In genomic region chr22:27802389-27803079, GRCh38 we compare ENCODE assay signal across 8 cellular contexts. TPM values are rescaled to one million over a fixed set of nuclear protein-coding genes. Genes with fewer than 3 reads are reported as not detected.
DNase-seq lines count a peak whose midpoint lies in the region; ATAC-seq and TF ChIP-seq lines count a peak whose summit lies in the region.

No MANE protein-coding gene starts in this region.

- no peak overlapping the region for H3K27ac Mint-ChIP-seq in activated CD4-positive, alpha-beta T cell treated with anti-CD3 and anti-CD28 coated beads, Interleukin-2, amount 10 ng/mL, durations not matched to agents 7 days and 5 days
- no peak overlapping the region for H3K27ac Mint-ChIP-seq in MCF 10A (ENCODE audit: low read depth, unreplicated experiment)

- H3K27me3 ChIP-seq in right lobe of liver (peaks cover 0 to 15% of the 10 kb centered on the region in 2 donors), thymus (ENCODE audit: control insufficient read depth, insufficient read depth) (peaks cover 37% of the 10 kb centered on the region)

- H3K27me3 Mint-ChIP-seq in activated CD4-positive, alpha-beta T cell treated with anti-CD3 and anti-CD28 coated beads, Interleukin-2, amount 10 ng/mL, durations not matched to agents 7 days and 5 days = peaks cover 27% of the 10 kb centered on the region
- H3K27me3 Mint-ChIP-seq in MCF 10A (ENCODE audit: insufficient read depth, unreplicated experiment) = no peaks in the 10 kb centered on the region

- CTCF ChIA-PET in activated CD4-positive, alpha-beta T cell treated with anti-CD3 and anti-CD28 coated beads, Interleukin-2, amount 10 ng/mL, durations not matched to agents 7 days and 5 days (lab: Charles Lee) = no interaction called here
- CTCF ChIA-PET in MCF 10A (lab: Yijun Ruan, JAX) = interaction anchor here (0.6 kb wide), 1 partner anchor 57 kb away, joined by 3 read pairs; no protein-coding TSS in a partner anchor

- DNase-seq in activated CD4-positive, alpha-beta T cell treated with anti-CD3 and anti-CD28 coated beads, Interleukin-2, amount 10 ng/mL, durations not matched to agents 7 days and 5 days = no peak
- no peak for DNase-seq in activated CD4-positive, alpha-beta T cell treated with anti-CD3 and anti-CD28 coated beads for 1 hour
- no peak for DNase-seq in MCF 10A (ENCODE audit: unreplicated experiment)
- DNase-seq in right lobe of liver = peak in 2 of 3 donors; percentile 30 to 58
- no peak for DNase-seq in NCI-H2107 treated with DMSO at 0.1 percent for 48 hours (lab: John Stamatoyannopoulos, UW; ENCODE audit: unreplicated experiment)
- no peak for DNase-seq in activated CD8-positive, alpha-beta memory T cell treated with anti-CD3 and anti-CD28 coated beads for 24 hours

- H3K27ac ChIP-seq in right lobe of liver (peak overlapping the region in 1 of 3 donors; percentile 15), thymus (ENCODE audit: low read depth) (no peak overlapping the region)

- H3K4me1 Mint-ChIP-seq in activated CD4-positive, alpha-beta T cell treated with anti-CD3 and anti-CD28 coated beads, Interleukin-2, amount 10 ng/mL, durations not matched to agents 7 days and 5 days = peaks cover 7% of the 10 kb centered on the region
- H3K4me1 Mint-ChIP-seq in MCF 10A (ENCODE audit: insufficient read depth, unreplicated experiment) = peaks cover 11% of the 10 kb centered on the region

- H3K9me3 ChIP-seq in right lobe of liver (no peaks in the 10 kb centered on the region), thymus (ENCODE audit: control insufficient read depth) (no peaks in the 10 kb centered on the region)

- ATAC-seq in right lobe of liver (peak; percentile 1 to 21 (median 11)), GM21576 (IDR thresholded peaks at IDR 0.05; ENCODE audit: unreplicated experiment) (no peak)

- no peaks in the 10 kb centered on the region for H3K36me3 ChIP-seq in right lobe of liver
- no peaks in the 10 kb centered on the region for H3K36me3 ChIP-seq in thymus (ENCODE audit: control insufficient read depth, insufficient read depth)

- H3K4me1 ChIP-seq in right lobe of liver (peaks cover 0 to 17% (median 7%) of the 10 kb centered on the region in 4 donors), thymus (ENCODE audit: control insufficient read depth, insufficient read depth, low read length) (peaks cover 4% of the 10 kb centered on the region)

- TF ChIP-seq CTCF in MCF 10A (IDR thresholded peaks at IDR 0.05; ENCODE audit: unreplicated experiment) (no peak), right lobe of liver (IDR thresholded peaks at IDR 0.05) (no peak)

- H3K9me3 Mint-ChIP-seq in activated CD4-positive, alpha-beta T cell treated with anti-CD3 and anti-CD28 coated beads, Interleukin-2, amount 10 ng/mL, durations not matched to agents 7 days and 5 days = no peaks in the 10 kb centered on the region
- H3K9me3 Mint-ChIP-seq in MCF 10A (ENCODE audit: unreplicated experiment) = no peaks in the 10 kb centered on the region

- 9% methylated on average over 23 of the region's 33 CpGs for WGBS in right lobe of liver (ENCODE audit: insufficient coverage, low coverage, low lambda C conversion rate, missing lambda C conversion rate)
- 31% methylated on average over 33 of the region's 33 CpGs for WGBS in thymus

- peak overlapping the region; percentile 69 to 74 (median 73) for H3K4me3 ChIP-seq in right lobe of liver
- H3K4me3 ChIP-seq in thymus (ENCODE audit: low read length) = peak overlapping the region; percentile 59

- POLR2A ChIA-PET in activated CD4-positive, alpha-beta T cell treated with anti-CD3 and anti-CD28 coated beads, Interleukin-2, amount 10 ng/mL, durations not matched to agents 7 days and 5 days (lab: Charles Lee) = no interaction called here
- POLR2A ChIA-PET in MCF 10A (lab: Yijun Ruan, JAX) = no interaction called here

- TF ChIP-seq POLR2A in right lobe of liver (IDR thresholded peaks at IDR 0.05) = no peak

- intact Hi-C loops in MCF 10A (cut with micrococcal nuclease) (loop anchor here (5.0 to 10.0 kb wide), 6 partner anchors 202 to 1128 kb away; no protein-coding TSS in a partner anchor), right lobe of liver (cut with DNase I) (loop anchor here (5.0 to 10.0 kb wide), 3 partner anchors 202 to 395 kb away; no protein-coding TSS in a partner anchor)

- BruUV-seq in MCF 10A (replicated peaks; lab: Mats Ljungman, UMichigan) = no TSS peak

- peak overlapping the region; percentile 73 for H3K4me3 Mint-ChIP-seq in activated CD4-positive, alpha-beta T cell treated with anti-CD3 and anti-CD28 coated beads, Interleukin-2, amount 10 ng/mL, durations not matched to agents 7 days and 5 days
- H3K4me3 Mint-ChIP-seq in MCF 10A (ENCODE audit: unreplicated experiment) = peak overlapping the region; percentile 73

- no peaks in the 10 kb centered on the region for H3K36me3 Mint-ChIP-seq in activated CD4-positive, alpha-beta T cell treated with anti-CD3 and anti-CD28 coated beads, Interleukin-2, amount 10 ng/mL, durations not matched to agents 7 days and 5 days (ENCODE audit: low read depth)
- no peaks in the 10 kb centered on the region for H3K36me3 Mint-ChIP-seq in MCF 10A (ENCODE audit: insufficient read depth, unreplicated experiment)

RNA-seq across cellular contexts. Expression of gene MN1, which starts 1.0 kb away (rescaled TPM):
- total RNA-seq in activated CD4-positive, alpha-beta T cell treated with anti-CD3 and anti-CD28 coated beads, Interleukin-2, amount 10 ng/mL, durations not matched to agents 7 days and 5 days = under 1 TPM; 0.10 to 0.12 TPM
- total RNA-seq in MCF 10A (2022) (3.9 and 5.7 TPM in 2 replicates), right lobe of liver (under 1 TPM; 0.10 to 0.77 (median 0.46) TPM)
- polyA plus RNA-seq in thymus = 1.4 TPM

Comparison
In these comparisons a context has a peak if more than half of its experiments do, and no peak if none do; other contexts are left out.
1. DNase-seq: peak in right lobe of liver (2 of 3); none in activated CD4-positive, alpha-beta T cell treated with anti-CD3 and anti-CD28 coated beads, Interleukin-2, amount 10 ng/mL, durations not matched to agents 7 days and 5 days (single experiment), activated CD4-positive, alpha-beta T cell treated with anti-CD3 and anti-CD28 coated beads for 1 hour (single experiment), MCF 10A (single experiment), NCI-H2107 treated with DMSO at 0.1 percent for 48 hours (single experiment) and activated CD8-positive, alpha-beta memory T cell treated with anti-CD3 and anti-CD28 coated beads for 24 hours (single experiment).